ENCODE assay signal across 8 cellular contexts in genomic region chr20:46350201-46350985, GRCh38. TPM values are rescaled to one million over a fixed set of nuclear protein-coding genes. Genes with fewer than 3 reads are reported as not detected.
A peak's percentile ranks its signal among the peaks of the same experiment; 100 is the strongest.
DNase-seq lines count a peak whose midpoint lies in the region; ATAC-seq and TF ChIP-seq lines count a peak whose summit lies in the region.

No MANE protein-coding gene starts in this region.

- peaks cover 8% of the 10 kb centered on the region for H3K27me3 Mint-ChIP-seq in nephron progenitor cell (ENCODE audit: low read depth, poor library complexity)

- H3K9me3 ChIP-seq in breast epithelium: no peaks in the 10 kb centered on the region
- no peaks in the 10 kb centered on the region for H3K9me3 ChIP-seq in upper lobe of right lung

- no peaks in the 10 kb centered on the region for H3K9me3 Mint-ChIP-seq in nephron progenitor cell

- peak overlapping the region; percentile 97 for H3K27ac Mint-ChIP-seq in nephron progenitor cell

- DNase-seq in EL: peak; percentile 89
- DNase-seq in NCI-H2227 (lab: John Stamatoyannopoulos, UW; ENCODE audit: unreplicated experiment): peak; percentile 74
- no peak for DNase-seq in breast epithelium (ENCODE audit: low spot score in 2 of 2)
- DNase-seq in nephron progenitor cell: no peak
- DNase-seq in coronary artery (ENCODE audit: low spot score): no peak
- no peak for DNase-seq in upper lobe of right lung

- peak overlapping the region; percentile 73 for H3K4me3 Mint-ChIP-seq in nephron progenitor cell

- no peaks in the 10 kb centered on the region for H3K36me3 ChIP-seq in breast epithelium
- H3K36me3 ChIP-seq in upper lobe of right lung: peaks cover 28% of the 10 kb centered on the region

- H3K27ac ChIP-seq in breast epithelium: peak overlapping the region; percentile 11 to 52
- H3K27ac ChIP-seq in coronary artery: no peak overlapping the region
- H3K27ac ChIP-seq in upper lobe of right lung: no peak overlapping the region

- TF ChIP-seq POLR2A in breast epithelium (IDR thresholded peaks at IDR 0.05): no peak

- H3K4me1 Mint-ChIP-seq in nephron progenitor cell: peaks cover 50% of the 10 kb centered on the region

- TF ChIP-seq CTCF in breast epithelium (IDR thresholded peaks at IDR 0.05) (no peak), nephron progenitor cell (IDR thresholded peaks at IDR 0.05) (no peak), coronary artery (IDR thresholded peaks at IDR 0.05) (no peak), upper lobe of right lung (IDR thresholded peaks at IDR 0.05) (no peak)

- H3K4me1 ChIP-seq in breast epithelium (no peaks in the 10 kb centered on the region), upper lobe of right lung (no peaks in the 10 kb centered on the region)

- peak; percentile 69 for ATAC-seq in GM21529 (IDR thresholded peaks at IDR 0.05; ENCODE audit: unreplicated experiment)
- no peak for ATAC-seq in upper lobe of right lung
- no peak for ATAC-seq in GM18870 (IDR thresholded peaks at IDR 0.05; ENCODE audit: unreplicated experiment)

- H3K27me3 ChIP-seq in breast epithelium (no peaks in the 10 kb centered on the region), upper lobe of right lung (no peaks in the 10 kb centered on the region)

- no peak overlapping the region for H3K4me3 ChIP-seq in breast epithelium
- H3K4me3 ChIP-seq in coronary artery: no peak overlapping the region
- H3K4me3 ChIP-seq in upper lobe of right lung: no peak overlapping the region

- peaks cover 20% of the 10 kb centered on the region for H3K36me3 Mint-ChIP-seq in nephron progenitor cell (ENCODE audit: low read depth)

- intact Hi-C loops in breast epithelium (cut with DNase I; ENCODE audit: low total_unique reads) (no loop called here), upper lobe of right lung (cut with DNase I) (no loop called here)

RNA-seq across cellular contexts. Expression of gene CDH22, which starts 42.1 kb away (rescaled TPM):
- under 1 TPM; 0.15 to 0.66 (median 0.16) TPM for total RNA-seq in breast epithelium
- total RNA-seq in upper lobe of right lung: 0.46 TPM

RNA-seq across cellular contexts. Expression of gene ELMO2, which starts 56.0 kb away (rescaled TPM):
- 10 to 100 TPM; 41.0 to 63.3 (median 50.8) TPM for total RNA-seq in breast epithelium
- total RNA-seq in upper lobe of right lung: 57.0 TPM

Comparison
In these comparisons a context has a peak if more than half of its experiments do, and no peak if none do; other contexts are left out.
1. DNase-seq: peak in EL (single experiment) and NCI-H2227 (single experiment); none in breast epithelium (0 of 2), nephron progenitor cell (single experiment), coronary artery (single experiment) and upper lobe of right lung (single experiment).
2. H3K27ac ChIP-seq: peak in breast epithelium (2 of 2); none in coronary artery (0 of 2) and upper lobe of right lung (single experiment).